In the genomic region with DNA sequence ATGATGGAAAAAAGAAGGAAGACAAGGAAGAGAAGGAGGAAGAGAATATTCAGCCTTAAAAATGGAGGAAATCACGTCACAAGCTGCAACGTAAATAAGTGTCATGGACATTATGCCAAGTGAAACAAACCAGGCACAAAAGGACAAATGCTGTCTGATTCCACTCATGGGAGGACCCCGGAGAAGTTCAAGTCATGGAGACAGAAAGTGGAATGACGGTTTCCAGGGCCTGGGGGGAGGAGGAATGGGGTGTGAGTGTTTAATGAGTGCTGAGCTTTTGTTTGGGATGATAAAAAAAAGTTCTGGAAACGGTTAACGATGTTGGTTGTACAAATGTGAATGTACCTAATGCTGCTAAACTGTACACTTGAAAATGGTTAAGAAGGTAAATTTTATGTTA, we compare ENCODE assay signal across 18 cellular contexts.
A peak's percentile ranks its signal among the peaks of the same experiment; 100 is the strongest.
DNase-seq lines count a peak whose midpoint lies in the region; ATAC-seq, FAIRE-seq and TF ChIP-seq lines count a peak whose summit lies in the region.
"Had no signal": no experiment of that assay in that cellular context is flagged by ENCODE, and none has a peak within 500 bp of the region (broad histone marks: within the 10 kb centered on the region; RNA-seq: fewer than 3 reads in every experiment).

No MANE protein-coding gene starts in this region.

- peaks cover 0 to 9% (median 3%) of the 10 kb centered on the region in 5 donors for H3K27me3 Mint-ChIP-seq in naive thymus-derived CD4-positive, alpha-beta T cell
- peaks cover 2% of the 10 kb centered on the region for H3K27me3 Mint-ChIP-seq in osteocyte (ENCODE audit: unreplicated experiment)

- in situ Hi-C loops in HepG2 (cut with HindIII; ENCODE audit: extremely low pct_ligation_motif_present, low pct_unique_long_range_greater_than_20kb) = no loop called here

- TF ChIP-seq CTCF in HepG2 (CRISPR knock-in tag; IDR thresholded peaks at IDR 0.05) (no peak), right lobe of liver (IDR thresholded peaks at IDR 0.05) (no peak), osteocyte (IDR thresholded peaks at IDR 0.05) (no peak)

- H2AFZ ChIP-seq in HepG2 (ENCODE audit: low read length) = no peak overlapping the region

- no peak for FAIRE-seq in HepG2 (lab: Jason Lieb, UNC)
- FAIRE-seq: D721Med had no signal

- H3K9ac ChIP-seq in HepG2 (ENCODE audit: insufficient read depth, low read depth, low read length) = no peak overlapping the region

- H3K27me3 ChIP-seq in HepG2 (ENCODE audit: control insufficient read depth in 1 of 2, insufficient read depth in 2 of 2, low read length in 2 of 2) (no peaks in the 10 kb centered on the region; a peak in 1 of 5 replicates), right lobe of liver (no peaks in the 10 kb centered on the region)
- no peaks in the 10 kb centered on the region for H3K27me3 ChIP-seq in naive thymus-derived CD4-positive, alpha-beta T cell (ENCODE audit: control insufficient read depth in 2 of 2, insufficient read depth in 2 of 2, low read length in 2 of 2)
- H3K27me3 ChIP-seq: cardiac muscle cell had no signal

- DNase-seq in HepG2 (ENCODE audit: low spot score) = no peak
- DNase-seq in right lobe of liver = no peak
- DNase-seq in NCI-H510A treated with DMSO at 0.1 percent for 48 hours (lab: John Stamatoyannopoulos, UW) = peak; percentile 93
- DNase-seq in dermis blood vessel endothelial cell = peak; percentile 15
- no peak for DNase-seq in naive thymus-derived CD4-positive, alpha-beta T cell
- DNase-seq in osteocyte (ENCODE audit: extremely low spot score, unreplicated experiment) = no peak
- no peak for DNase-seq in NCI-H2107 treated with DMSO at 0.1 percent for 48 hours (lab: John Stamatoyannopoulos, UW; ENCODE audit: unreplicated experiment)
- DNase-seq: activated CD4-positive, alpha-beta T cell treated with anti-CD3 and anti-CD28 coated beads, Interleukin-2, amount 10 ng/mL, durations not matched to agents 7 days and 5 days; activated T-cell treated with anti-CD3 and anti-CD28 coated beads, Interleukin-2, amount 50 U/mL, for 24 hours; AML-193; effector CD8-positive, alpha-beta T cell; naive B cell had no signal

- POLR2A ChIA-PET in HepG2 (lab: Yijun Ruan, JAX) = no interaction called here
- POLR2A ChIA-PET in naive thymus-derived CD4-positive, alpha-beta T cell (lab: Charles Lee) = no interaction called here

- H3K36me3 Mint-ChIP-seq in naive thymus-derived CD4-positive, alpha-beta T cell = peaks cover 0 to 5% (median 0%) of the 10 kb centered on the region in 5 donors
- no peaks in the 10 kb centered on the region for H3K36me3 Mint-ChIP-seq in osteocyte (ENCODE audit: unreplicated experiment)

- no TSS peak for BruUV-seq in HepG2 (replicated peaks; lab: Mats Ljungman, UMichigan)

- no peaks in the 10 kb centered on the region for H4K20me1 ChIP-seq in HepG2 (ENCODE audit: insufficient read depth, low read length)

- no peak overlapping the region for H3K4me3 ChIP-seq in HepG2 (replicated peaks in 1 of 3; ENCODE audit: insufficient read depth in 1 of 3, low read depth in 2 of 3, low read length in 3 of 3)
- H3K4me3 ChIP-seq in right lobe of liver = no peak overlapping the region
- no peak overlapping the region for H3K4me3 ChIP-seq in naive thymus-derived CD4-positive, alpha-beta T cell (ENCODE audit: low read length)
- H3K4me3 ChIP-seq: cardiac muscle cell, SK-N-MC, skin epidermis had no signal

- intact Hi-C loops in HepG2 (cut with micrococcal nuclease; ENCODE audit: unreplicated experiment) = no loop called here
- intact Hi-C loops in right lobe of liver (cut with DNase I) = no loop called here
- intact Hi-C loops in naive thymus-derived CD4-positive, alpha-beta T cell (cut with micrococcal nuclease) = loop anchor here in 1 of 2 donors (10.0 kb wide), 1 partner anchor 1669 kb away; no protein-coding TSS in a partner anchor

- H3K36me3 ChIP-seq in HepG2 (replicated peaks in 1 of 2; ENCODE audit: control insufficient read depth in 1 of 2, insufficient read depth in 2 of 2, low read length in 2 of 2) (no peaks in the 10 kb centered on the region), right lobe of liver (no peaks in the 10 kb centered on the region)
- no peaks in the 10 kb centered on the region for H3K36me3 ChIP-seq in naive thymus-derived CD4-positive, alpha-beta T cell (ENCODE audit: control insufficient read depth in 2 of 3, insufficient read depth in 3 of 3, low read length in 3 of 3)
- H3K36me3 ChIP-seq: cardiac muscle cell had no signal

- TF ChIP-seq POLR2A in HepG2 (IDR thresholded peaks at IDR 0.05; ENCODE audit: insufficient read depth in 1 of 2, low read depth in 2 of 2, low read length in 2 of 2) = no peak
- no peak for TF ChIP-seq POLR2A in right lobe of liver (IDR thresholded peaks at IDR 0.05)

- ATAC-seq in HepG2 (no peak), right lobe of liver (no peak), HG02840 (IDR thresholded peaks at IDR 0.05; ENCODE audit: low FRiP score, unreplicated experiment) (no peak)
- ATAC-seq in naive thymus-derived CD4-positive, alpha-beta T cell = no peak
- ATAC-seq: left lobe of liver had no signal

- no peak overlapping the region for H3K4me3 Mint-ChIP-seq in naive thymus-derived CD4-positive, alpha-beta T cell
- no peak overlapping the region for H3K4me3 Mint-ChIP-seq in osteocyte (ENCODE audit: unreplicated experiment)
- H3K4me3 Mint-ChIP-seq: activated CD4-positive, alpha-beta T cell treated with anti-CD3 and anti-CD28 coated beads, Interleukin-2, amount 10 ng/mL, durations not matched to agents 7 days and 5 days; activated T-cell treated with anti-CD3 and anti-CD28 coated beads, Interleukin-2, amount 50 U/mL, for 24 hours; naive B cell had no signal

- peak overlapping the region in 1 of 9 donors; percentile 63 for H3K27ac Mint-ChIP-seq in naive thymus-derived CD4-positive, alpha-beta T cell
- H3K27ac Mint-ChIP-seq in osteocyte (ENCODE audit: unreplicated experiment) = no peak overlapping the region
- H3K27ac Mint-ChIP-seq: activated CD4-positive, alpha-beta T cell treated with anti-CD3 and anti-CD28 coated beads, Interleukin-2, amount 10 ng/mL, durations not matched to agents 7 days and 5 days; activated T-cell treated with anti-CD3 and anti-CD28 coated beads, Interleukin-2, amount 50 U/mL, for 24 hours had no signal

- WGBS in HepG2 (ENCODE audit: low lambda C conversion rate) = 21% methylated on average over 6 of the region's 6 CpGs
- 78% methylated on average over 6 of the region's 6 CpGs for WGBS in right lobe of liver (ENCODE audit: insufficient coverage, low coverage, low lambda C conversion rate, missing lambda C conversion rate)

- no peaks in the 10 kb centered on the region for H3K4me1 ChIP-seq in HepG2 (ENCODE audit: insufficient read depth, low read length)
- no peaks in the 10 kb centered on the region for H3K4me1 ChIP-seq in right lobe of liver
- no peaks in the 10 kb centered on the region for H3K4me1 ChIP-seq in naive thymus-derived CD4-positive, alpha-beta T cell (ENCODE audit: control insufficient read depth in 2 of 2, insufficient read depth in 2 of 2, low read length in 2 of 2)

- no peak for TF ChIP-seq RAD21 in HepG2 (CRISPR knock-in tag; IDR thresholded peaks at IDR 0.05)

- TF ChIP-seq EP300 in HepG2 (IDR thresholded peaks at IDR 0.05; ENCODE audit: low read depth in 2 of 2, low read length in 2 of 2) (no peak), HepG2 (CRISPR knock-in tag; IDR thresholded peaks at IDR 0.05; ENCODE audit: borderline replicate concordance) (no peak)

- H3K4me2 ChIP-seq in HepG2 (ENCODE audit: low read depth, low read length) = no peak overlapping the region

- no peaks in the 10 kb centered on the region for H3K79me2 ChIP-seq in HepG2 (ENCODE audit: insufficient read depth, low read length)

- H3K9me3 ChIP-seq in HepG2 (ENCODE audit: low read length) (no peaks in the 10 kb centered on the region), right lobe of liver (no peaks in the 10 kb centered on the region)
- no peaks in the 10 kb centered on the region for H3K9me3 ChIP-seq in naive thymus-derived CD4-positive, alpha-beta T cell (ENCODE audit: control insufficient read depth in 2 of 3, low read length in 3 of 3)

- H3K4me1 Mint-ChIP-seq in naive thymus-derived CD4-positive, alpha-beta T cell = peaks cover 0 to 17% (median 0%) of the 10 kb centered on the region in 7 donors
- H3K4me1 Mint-ChIP-seq in osteocyte (ENCODE audit: unreplicated experiment) = no peaks in the 10 kb centered on the region

- peaks cover 0 to 6% (median 0%) of the 10 kb centered on the region in 11 donors for H3K9me3 Mint-ChIP-seq in naive thymus-derived CD4-positive, alpha-beta T cell
- no peaks in the 10 kb centered on the region for H3K9me3 Mint-ChIP-seq in osteocyte (ENCODE audit: unreplicated experiment)
- H3K9me3 Mint-ChIP-seq: activated CD4-positive, alpha-beta T cell treated with anti-CD3 and anti-CD28 coated beads, Interleukin-2, amount 10 ng/mL, durations not matched to agents 7 days and 5 days had no signal

- CTCF ChIA-PET in HepG2 (lab: Yijun Ruan, JAX; ENCODE audit: low intra/inter-chr PET ratio, low total read pairs) = no interaction called here
- CTCF ChIA-PET in naive thymus-derived CD4-positive, alpha-beta T cell (lab: Charles Lee) = interaction anchor here (0.6 kb wide), 1 partner anchor 129 kb away, joined by 3 read pairs; no protein-coding TSS in a partner anchor

- H3K27ac ChIP-seq in HepG2 (ENCODE audit: extremely low read length, insufficient read depth, low read length) (no peak overlapping the region), right lobe of liver (no peak overlapping the region)
- no peak overlapping the region for H3K27ac ChIP-seq in naive thymus-derived CD4-positive, alpha-beta T cell (ENCODE audit: low read depth, low read length)
- H3K27ac ChIP-seq: cardiac muscle cell, SK-N-MC, skin epidermis had no signal

TF ChIP-seq in HepG2, 621 proteins besides CTCF, POLR2A, EP300 and RAD21:
- TF ChIP-seq ATF4 (CRISPR knock-in tag; IDR thresholded peaks at IDR 0.05) (no peak), CREB1 (IDR thresholded peaks at IDR 0.05) (peak; percentile 49), CREB1 (CRISPR knock-in tag; IDR thresholded peaks at IDR 0.05) (no peak), ERF (CRISPR knock-in tag; IDR thresholded peaks at IDR 0.05) (no peak)
TF ChIP-seq in HepG2: peak in this region for 1.

Comparison
In these comparisons a context has a peak if more than half of its experiments do, and no peak if none do; other contexts are left out.
1. DNase-seq: peak in NCI-H510A treated with DMSO at 0.1 percent for 48 hours (single experiment) and dermis blood vessel endothelial cell (single experiment); none in HepG2 (single experiment), right lobe of liver (0 of 3), naive thymus-derived CD4-positive, alpha-beta T cell (0 of 9), osteocyte (single experiment) and NCI-H2107 treated with DMSO at 0.1 percent for 48 hours (single experiment).